In genomic region chr10:73590881-73591577, GRCh38 we compare ENCODE assay signal across 8 cellular contexts. TPM values are rescaled to one million over a fixed set of nuclear protein-coding genes. Genes with fewer than 3 reads are reported as not detected.
DNase-seq lines count a peak whose midpoint lies in the region; ATAC-seq and TF ChIP-seq lines count a peak whose summit lies in the region.

A gene with protein sequence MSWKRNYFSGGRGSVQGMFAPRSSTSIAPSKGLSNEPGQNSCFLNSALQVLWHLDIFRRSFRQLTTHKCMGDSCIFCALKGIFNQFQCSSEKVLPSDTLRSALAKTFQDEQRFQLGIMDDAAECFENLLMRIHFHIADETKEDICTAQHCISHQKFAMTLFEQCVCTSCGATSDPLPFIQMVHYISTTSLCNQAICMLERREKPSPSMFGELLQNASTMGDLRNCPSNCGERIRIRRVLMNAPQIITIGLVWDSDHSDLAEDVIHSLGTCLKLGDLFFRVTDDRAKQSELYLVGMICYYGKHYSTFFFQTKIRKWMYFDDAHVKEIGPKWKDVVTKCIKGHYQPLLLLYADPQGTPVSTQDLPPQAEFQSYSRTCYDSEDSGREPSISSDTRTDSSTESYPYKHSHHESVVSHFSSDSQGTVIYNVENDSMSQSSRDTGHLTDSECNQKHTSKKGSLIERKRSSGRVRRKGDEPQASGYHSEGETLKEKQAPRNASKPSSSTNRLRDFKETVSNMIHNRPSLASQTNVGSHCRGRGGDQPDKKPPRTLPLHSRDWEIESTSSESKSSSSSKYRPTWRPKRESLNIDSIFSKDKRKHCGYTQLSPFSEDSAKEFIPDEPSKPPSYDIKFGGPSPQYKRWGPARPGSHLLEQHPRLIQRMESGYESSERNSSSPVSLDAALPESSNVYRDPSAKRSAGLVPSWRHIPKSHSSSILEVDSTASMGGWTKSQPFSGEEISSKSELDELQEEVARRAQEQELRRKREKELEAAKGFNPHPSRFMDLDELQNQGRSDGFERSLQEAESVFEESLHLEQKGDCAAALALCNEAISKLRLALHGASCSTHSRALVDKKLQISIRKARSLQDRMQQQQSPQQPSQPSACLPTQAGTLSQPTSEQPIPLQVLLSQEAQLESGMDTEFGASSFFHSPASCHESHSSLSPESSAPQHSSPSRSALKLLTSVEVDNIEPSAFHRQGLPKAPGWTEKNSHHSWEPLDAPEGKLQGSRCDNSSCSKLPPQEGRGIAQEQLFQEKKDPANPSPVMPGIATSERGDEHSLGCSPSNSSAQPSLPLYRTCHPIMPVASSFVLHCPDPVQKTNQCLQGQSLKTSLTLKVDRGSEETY (N-terminal part only) (minus strand): TSS chr10:73591342. CDS start chr10:73575658, 15,684 bp downstream.

- no peaks in the 10 kb centered on the region for H3K79me2 ChIP-seq in DND-41 (ENCODE audit: insufficient read depth, low read length)
- no peaks in the 10 kb centered on the region for H3K79me2 ChIP-seq in Loucy (ENCODE audit: insufficient read depth, low read length)

- H3K27ac ChIP-seq in DND-41 (ENCODE audit: low read length) (peak within 1 kb of the TSS; percentile 73), iPS-18a (ENCODE audit: low read length) (peak within 1 kb of the TSS; percentile 96)

- peaks cover 4% of the 10 kb centered on the region for H3K36me3 Mint-ChIP-seq in brain

- peaks cover 9% of the 10 kb centered on the region; the same call in 1 of the 2 replicates for H3F3A ChIP-seq in Loucy (ENCODE audit: low read depth)

- H3K4me1 Mint-ChIP-seq in brain, result peaks cover 47% of the 10 kb centered on the region

- H3K4me1 ChIP-seq in DND-41 (ENCODE audit: insufficient read depth, low read length), result peaks cover 24% of the 10 kb centered on the region
- H3K4me1 ChIP-seq in Loucy (ENCODE audit: insufficient read depth, low read length, poor library complexity, severe bottlenecking), result peaks cover 48% of the 10 kb centered on the region
- H3K4me1 ChIP-seq in iPS-18a (ENCODE audit: control insufficient read depth, low read depth, low read length), result peaks cover 36% of the 10 kb centered on the region

- H3K9me3 ChIP-seq in DND-41 (ENCODE audit: insufficient read depth, low read length, severe bottlenecking) (no peaks in the 10 kb centered on the region), Loucy (ENCODE audit: insufficient read depth, low read depth, low read length) (no peaks in the 10 kb centered on the region), iPS-18a (ENCODE audit: control insufficient read depth, low read depth, low read length) (no peaks in the 10 kb centered on the region)

- H3K9me3 Mint-ChIP-seq in brain, result peaks cover 1 to 3% (median 2%) of the 10 kb centered on the region in 5 experiments

- H3K4me3 ChIP-seq in DND-41 (ENCODE audit: low read depth in 1 of 2, low read length in 2 of 2), result peak within 1 kb of the TSS; percentile 3 to 49; a peak in 3 of 4 replicates
- H3K4me3 ChIP-seq in Loucy (ENCODE audit: low read length, poor library complexity, severe bottlenecking), result peak within 1 kb of the TSS; percentile 64
- H3K4me3 ChIP-seq in iPS-18a (ENCODE audit: low read length), result peak within 1 kb of the TSS; percentile 64
- H3K4me3 ChIP-seq in retinal pigment epithelial cell (ENCODE audit: low read length), result peak within 1 kb of the TSS; percentile 28

- H2AFZ ChIP-seq in DND-41 (ENCODE audit: low read depth, low read length) (peak within 1 kb of the TSS; percentile 70), Loucy (ENCODE audit: low read length) (peak within 1 kb of the TSS; percentile 28)

- DNase-seq in DND-41 (peak; percentile 48), retinal pigment epithelial cell (ENCODE audit: low read depth) (peak; percentile 73), NK-92 (lab: John Stamatoyannopoulos, UW; ENCODE audit: unreplicated experiment) (no peak)
- DNase-seq in effector CD8-positive, alpha-beta T cell (lab: John Stamatoyannopoulos, UW), result no peak
- no peak for DNase-seq in activated CD8-positive, alpha-beta memory T cell treated with anti-CD3 and anti-CD28 coated beads, Interleukin-2, amount 50 U/mL, for 4 hours

- no peaks in the 10 kb centered on the region for H3K27me3 ChIP-seq in DND-41 (ENCODE audit: insufficient read depth, low read length, poor library complexity)
- H3K27me3 ChIP-seq in Loucy (ENCODE audit: insufficient read depth, low read length, poor library complexity, severe bottlenecking), result no peaks in the 10 kb centered on the region
- no peaks in the 10 kb centered on the region for H3K27me3 ChIP-seq in iPS-18a (ENCODE audit: control insufficient read depth, insufficient read depth, low read length)

- H3K4me2 ChIP-seq in DND-41 (ENCODE audit: insufficient read depth, low read length), result peak within 1 kb of the TSS; percentile 70
- peak within 1 kb of the TSS; percentile 83 for H3K4me2 ChIP-seq in Loucy (ENCODE audit: low read depth, low read length, poor library complexity, severe bottlenecking)

- ATAC-seq in DND-41 (ENCODE audit: insufficient read depth, low read depth), result peak; percentile 97

- no peaks in the 10 kb centered on the region for H3K27me3 Mint-ChIP-seq in brain

- H3K9me2 ChIP-seq in Loucy (replicated peaks; ENCODE audit: low read depth, low read length), result no peaks in the 10 kb centered on the region

- H3K36me3 ChIP-seq in DND-41 (ENCODE audit: insufficient read depth, low read length) (no peaks in the 10 kb centered on the region), Loucy (ENCODE audit: insufficient read depth, low read length) (no peaks in the 10 kb centered on the region), iPS-18a (ENCODE audit: control insufficient read depth, low read depth, low read length) (no peaks in the 10 kb centered on the region)

- H3K4me3 Mint-ChIP-seq in brain, result peak within 1 kb of the TSS; percentile 71 to 80 (median 74)

- no peak for TF ChIP-seq CTCF in DND-41 (IDR thresholded peaks at IDR 0.05; ENCODE audit: borderline replicate concordance, extremely low read depth, low read length, poor library complexity, severe bottlenecking)
- no peak for TF ChIP-seq CTCF in Loucy (conservative IDR thresholded peaks at IDR 0.05; ENCODE audit: low read length)
- no peak for TF ChIP-seq CTCF in brain (conservative IDR thresholded peaks at IDR 0.05)
- no peak for TF ChIP-seq CTCF in retinal pigment epithelial cell (conservative IDR thresholded peaks at IDR 0.05; ENCODE audit: low read depth, low read length)

- no peaks in the 10 kb centered on the region for H4K20me1 ChIP-seq in DND-41 (ENCODE audit: insufficient read depth, low read length)
- H4K20me1 ChIP-seq in Loucy (ENCODE audit: insufficient read depth, low read length, poor library complexity, severe bottlenecking), result no peaks in the 10 kb centered on the region

- peak within 1 kb of the TSS; percentile 36 for H3K9ac ChIP-seq in DND-41 (ENCODE audit: low read depth, low read length)
- H3K9ac ChIP-seq in Loucy (ENCODE audit: low read depth, low read length, poor library complexity, severe bottlenecking), result peak within 1 kb of the TSS; percentile 49
- H3K9ac ChIP-seq in iPS-18a (ENCODE audit: low read length), result peak within 1 kb of the TSS; percentile 93

- H3K27ac Mint-ChIP-seq in brain, result peak within 1 kb of the TSS; percentile 36 to 94 (median 81)

RNA-seq across cellular contexts. Expression of the gene that starts here (rescaled TPM):
- polyA plus RNA-seq in brain (ENCODE audit: insufficient read depth, low read depth, low replicate concordance), result 49.6 TPM

Comparison
In these comparisons a context has a peak if more than half of its experiments do, and no peak if none do; other contexts are left out.
1. DNase-seq: peak in DND-41 (single experiment) and retinal pigment epithelial cell (single experiment); none in effector CD8-positive, alpha-beta T cell (single experiment), NK-92 (single experiment) and activated CD8-positive, alpha-beta memory T cell treated with anti-CD3 and anti-CD28 coated beads, Interleukin-2, amount 50 U/mL, for 4 hours (single experiment).
2. H3K9ac ChIP-seq: peak in every context shown above with its lines; median percentile 93 in iPS-18a; 49 in Loucy; 36 in DND-41.
3. Peak in every context shown above with its lines, with median percentiles within 50 percentile points of each other: H3K4me3 ChIP-seq.